Comparison of ENCODE assay signal across 8 cellular contexts in the genomic region with DNA sequence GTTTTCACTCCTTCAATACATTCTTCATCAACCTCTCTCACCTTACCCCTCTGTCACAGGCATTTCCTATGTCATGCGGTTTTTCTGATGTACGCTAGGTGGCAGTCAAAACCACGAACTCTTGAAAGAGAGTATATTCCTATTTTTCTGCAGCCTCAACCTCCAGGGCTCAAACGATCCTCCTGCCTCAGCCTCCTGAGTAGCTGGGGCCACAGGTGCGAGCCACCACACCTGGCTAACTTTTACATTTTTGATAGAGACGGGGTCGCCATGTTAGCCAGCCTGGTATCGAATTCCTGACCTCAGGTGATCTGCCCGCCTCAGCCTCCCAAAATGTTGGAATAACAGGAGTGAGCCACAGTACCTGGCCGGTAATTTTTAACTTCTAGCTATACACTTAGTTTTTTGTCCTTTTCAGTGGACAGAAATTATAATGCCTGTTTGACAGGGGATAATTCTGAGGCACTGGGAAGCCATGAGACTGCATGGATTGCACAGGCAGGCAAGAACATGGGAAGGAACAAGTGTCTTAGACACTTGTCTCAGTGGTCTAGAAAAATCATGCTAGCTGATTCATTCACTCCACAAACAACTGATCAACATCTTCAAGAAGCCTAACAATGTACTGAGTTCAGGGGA.
DNase-seq lines count a peak whose midpoint lies in the region; ATAC-seq and TF ChIP-seq lines count a peak whose summit lies in the region.

No MANE protein-coding gene starts in this region.

- no peak overlapping the region for H3K9ac ChIP-seq in KMS-11

- peak; percentile 78 for DNase-seq in DMS53 (lab: John Stamatoyannopoulos, UW)
- DNase-seq in RKO (ENCODE audit: low spot score), result peak; percentile 75
- peak; percentile 67 for DNase-seq in astrocyte of the hippocampus (ENCODE audit: low read depth, low spot score)
- peak; percentile 56 for DNase-seq in iris pigment epithelial cell (ENCODE audit: low read depth)
- DNase-seq in stimulated activated naive B cell treated with anti-CD40 and anti-IgM and Interleukin-4, amounts not matched to agents 10 μg/mL and 1 μg/mL and 100 μg/mL, for 72 hours, result no peak
- no peak for DNase-seq in T-helper 2 cell treated with Interferon-gamma antibody and Interleukin-4, amounts not matched to agents 5 μg/mL and 100 μg/mL, for 36 hours (ENCODE audit: low spot score)

- H3K4me3 Mint-ChIP-seq in stimulated activated naive B cell treated with anti-CD40 and anti-IgM and Interleukin-4, amounts not matched to agents 10 μg/mL and 1 μg/mL and 100 μg/mL, for 72 hours, result no peak overlapping the region
- H3K4me3 Mint-ChIP-seq in T-helper 2 cell treated with Interferon-gamma antibody and Interleukin-4, amounts not matched to agents 5 μg/mL and 100 μg/mL, for 36 hours, result no peak overlapping the region

- peaks cover 12% of the 10 kb centered on the region for H3K4me1 ChIP-seq in KMS-11 (ENCODE audit: low read depth, poor library complexity, severe bottlenecking)

- H3K27me3 ChIP-seq in KMS-11 (ENCODE audit: insufficient read depth, low read depth), result no peaks in the 10 kb centered on the region

- peaks cover 0 to 1% of the 10 kb centered on the region in 2 donors for H3K9me3 Mint-ChIP-seq in stimulated activated naive B cell treated with anti-CD40 and anti-IgM and Interleukin-4, amounts not matched to agents 10 μg/mL and 1 μg/mL and 100 μg/mL, for 72 hours
- H3K9me3 Mint-ChIP-seq in T-helper 2 cell treated with Interferon-gamma antibody and Interleukin-4, amounts not matched to agents 5 μg/mL and 100 μg/mL, for 36 hours, result no peaks in the 10 kb centered on the region

- H3K4me3 ChIP-seq in KMS-11 (IDR thresholded peaks at IDR 0.05; ENCODE audit: insufficient read depth, low read depth, low read length), result no peak overlapping the region

- H3K27me3 Mint-ChIP-seq in stimulated activated naive B cell treated with anti-CD40 and anti-IgM and Interleukin-4, amounts not matched to agents 10 μg/mL and 1 μg/mL and 100 μg/mL, for 72 hours, result no peaks in the 10 kb centered on the region
- H3K27me3 Mint-ChIP-seq in T-helper 2 cell treated with Interferon-gamma antibody and Interleukin-4, amounts not matched to agents 5 μg/mL and 100 μg/mL, for 36 hours (ENCODE audit: low read depth), result peaks cover 31% of the 10 kb centered on the region

- H3K36me3 ChIP-seq in KMS-11 (ENCODE audit: insufficient read depth), result no peaks in the 10 kb centered on the region

- peaks cover 4 to 8% of the 10 kb centered on the region in 2 donors for H3K4me1 Mint-ChIP-seq in stimulated activated naive B cell treated with anti-CD40 and anti-IgM and Interleukin-4, amounts not matched to agents 10 μg/mL and 1 μg/mL and 100 μg/mL, for 72 hours
- H3K4me1 Mint-ChIP-seq in T-helper 2 cell treated with Interferon-gamma antibody and Interleukin-4, amounts not matched to agents 5 μg/mL and 100 μg/mL, for 36 hours (ENCODE audit: low read depth), result peaks cover 15% of the 10 kb centered on the region

- H2AFZ ChIP-seq in KMS-11 (ENCODE audit: low read depth), result no peak overlapping the region

- peak; percentile 87 for TF ChIP-seq CTCF in KMS-11 (conservative IDR thresholded peaks at IDR 0.05; ENCODE audit: low read depth, low read length)

- peak; percentile 55 to 57 for ATAC-seq in stimulated activated naive B cell treated with anti-CD40 and anti-IgM and Interleukin-4, amounts not matched to agents 10 μg/mL and 1 μg/mL and 100 μg/mL, for 72 hours (replicated peaks)
- no peak for ATAC-seq in HG03354 (IDR thresholded peaks at IDR 0.05; ENCODE audit: poor library complexity, severe bottlenecking, unreplicated experiment)

- peak overlapping the region; percentile 47 for H3K27ac Mint-ChIP-seq in stimulated activated naive B cell treated with anti-CD40 and anti-IgM and Interleukin-4, amounts not matched to agents 10 μg/mL and 1 μg/mL and 100 μg/mL, for 72 hours
- H3K27ac Mint-ChIP-seq in T-helper 2 cell treated with Interferon-gamma antibody and Interleukin-4, amounts not matched to agents 5 μg/mL and 100 μg/mL, for 36 hours, result no peak overlapping the region

- no peaks in the 10 kb centered on the region for H4K20me1 ChIP-seq in KMS-11 (ENCODE audit: insufficient read depth)

- H3K36me3 Mint-ChIP-seq in stimulated activated naive B cell treated with anti-CD40 and anti-IgM and Interleukin-4, amounts not matched to agents 10 μg/mL and 1 μg/mL and 100 μg/mL, for 72 hours, result no peaks in the 10 kb centered on the region
- no peaks in the 10 kb centered on the region for H3K36me3 Mint-ChIP-seq in T-helper 2 cell treated with Interferon-gamma antibody and Interleukin-4, amounts not matched to agents 5 μg/mL and 100 μg/mL, for 36 hours (ENCODE audit: low read depth)

- no peak overlapping the region for H3K27ac ChIP-seq in KMS-11

- H3K79me2 ChIP-seq in KMS-11 (ENCODE audit: insufficient read depth, low read depth), result no peaks in the 10 kb centered on the region

- H3K4me2 ChIP-seq in KMS-11, result no peak overlapping the region

Comparison
In these comparisons a context has a peak if more than half of its experiments do, and no peak if none do; other contexts are left out.
1. DNase-seq: peak in DMS53 (single experiment), RKO (single experiment), astrocyte of the hippocampus (single experiment) and iris pigment epithelial cell (single experiment); none in stimulated activated naive B cell treated with anti-CD40 and anti-IgM and Interleukin-4, amounts not matched to agents 10 μg/mL and 1 μg/mL and 100 μg/mL, for 72 hours (single experiment) and T-helper 2 cell treated with Interferon-gamma antibody and Interleukin-4, amounts not matched to agents 5 μg/mL and 100 μg/mL, for 36 hours (single experiment).